11 cellular contexts compared by ENCODE assay signal in the genomic region with DNA sequence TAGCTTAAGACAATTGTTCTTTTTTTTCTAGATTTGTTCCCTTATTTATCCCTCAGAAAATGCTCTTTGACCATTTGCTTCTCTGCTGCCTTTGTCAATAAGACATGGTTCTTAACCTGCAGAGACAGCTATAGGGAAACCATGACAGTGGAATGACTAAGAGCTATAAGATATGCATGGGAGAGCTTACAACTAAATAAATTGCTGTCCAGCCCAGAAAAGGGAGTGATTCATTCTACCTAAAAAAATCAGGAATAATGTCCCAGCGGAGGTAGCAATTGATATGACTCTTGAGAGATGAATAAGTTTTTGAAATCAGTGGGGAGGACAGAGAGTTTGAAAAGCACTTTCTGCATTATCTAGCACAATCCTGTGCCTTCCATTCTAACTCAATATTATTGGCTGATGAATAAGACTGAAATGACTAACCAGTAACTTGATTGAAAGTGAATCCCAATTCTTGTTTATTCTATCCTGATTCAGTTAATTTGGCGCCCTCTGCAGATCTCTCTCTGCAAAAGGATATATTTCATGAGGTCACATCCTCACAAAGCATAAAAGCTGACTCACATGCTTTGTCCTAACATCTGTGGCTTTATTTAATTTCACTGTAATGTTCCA.
DNase-seq lines count a peak whose midpoint lies in the region; ATAC-seq and TF ChIP-seq lines count a peak whose summit lies in the region.
"Had no signal": no experiment of that assay in that cellular context is flagged by ENCODE, and none has a peak within 500 bp of the region (broad histone marks: within the 10 kb centered on the region; RNA-seq: fewer than 3 reads in every experiment).

No MANE protein-coding gene starts in this region.

- peaks cover 8% of the 10 kb centered on the region for H3K4me1 ChIP-seq in KMS-11 (ENCODE audit: low read depth, poor library complexity, severe bottlenecking)

- no peaks in the 10 kb centered on the region for H3K27me3 ChIP-seq in KMS-11 (ENCODE audit: insufficient read depth, low read depth)

- no peak overlapping the region for H3K4me2 ChIP-seq in KMS-11

- peak; percentile 47 for TF ChIP-seq CTCF in KMS-11 (conservative IDR thresholded peaks at IDR 0.05; ENCODE audit: low read depth, low read length)

- H3K9ac ChIP-seq in KMS-11, result no peak overlapping the region

- H3K4me3 ChIP-seq in KMS-11 (IDR thresholded peaks at IDR 0.05; ENCODE audit: insufficient read depth, low read depth, low read length), result no peak overlapping the region
- H3K4me3 ChIP-seq: K562 had no signal

- no peaks in the 10 kb centered on the region for H3K36me3 ChIP-seq in KMS-11 (ENCODE audit: insufficient read depth)

- H4K20me1 ChIP-seq in KMS-11 (ENCODE audit: insufficient read depth), result no peaks in the 10 kb centered on the region

- no peaks in the 10 kb centered on the region for H3K79me2 ChIP-seq in KMS-11 (ENCODE audit: insufficient read depth, low read depth)

- DNase-seq in DMS153 (lab: John Stamatoyannopoulos, UW) (peak; percentile 27), iris pigment epithelial cell (ENCODE audit: low read depth) (peak; percentile 6), GM19240 (ENCODE audit: insufficient read length, low spot score) (no peak), cerebellar nuclear complex (lab: John Stamatoyannopoulos, UW) (no peak), COR-L47 (lab: John Stamatoyannopoulos, UW) (no peak)
- DNase-seq: effector CD4-positive, alpha-beta T cell had no signal

- no peak overlapping the region for H3K27ac ChIP-seq in KMS-11

- no peak for ATAC-seq in SK-N-SH treated with all-trans-retinoic acid at 6 μM for 48 hours
- ATAC-seq in GM19463 (IDR thresholded peaks at IDR 0.05; ENCODE audit: unreplicated experiment), result no peak
- ATAC-seq: HCT116, K562 had no signal

- no peak overlapping the region for H2AFZ ChIP-seq in KMS-11 (ENCODE audit: low read depth)

TF ChIP-seq in SK-N-SH treated with all-trans-retinoic acid at 6 μM for 48 hours, 23 proteins besides CTCF, POLR2A, EP300 and RAD21:
- TF ChIP-seq TCF4 (CRISPR knock-in tag; IDR thresholded peaks at IDR 0.05; ENCODE audit: borderline replicate concordance), result peak; percentile 37; the same call in 1 of the 2 replicates
- TF ChIP-seq ZNF70 (CRISPR knock-in tag; IDR thresholded peaks at IDR 0.05), result no peak
- no peak for TF ChIP-seq RARB (CRISPR knock-in tag; IDR thresholded peaks at IDR 0.05)
- no peak for TF ChIP-seq SNAI2 (CRISPR knock-in tag; IDR thresholded peaks at IDR 0.05)
- no peak for TF ChIP-seq ESRRG (CRISPR knock-in tag; IDR thresholded peaks at IDR 0.05)

Comparison
In these comparisons a context has a peak if more than half of its experiments do, and no peak if none do; other contexts are left out.
1. DNase-seq: peak in DMS153 (single experiment) and iris pigment epithelial cell (single experiment); none in GM19240 (single experiment), cerebellar nuclear complex (0 of 2) and COR-L47 (single experiment).